In genomic region chr9:137087409-137087925, GRCh38 we compare ENCODE assay signal across 8 cellular contexts. TPM values are rescaled to one million over a fixed set of nuclear protein-coding genes. Genes with fewer than 3 reads are reported as not detected.
DNase-seq lines count a peak whose midpoint lies in the region; ATAC-seq, FAIRE-seq and TF ChIP-seq lines count a peak whose summit lies in the region.

No MANE protein-coding gene starts in this region.

- H3K27ac ChIP-seq in gastrocnemius medialis: peak overlapping the region; percentile 91 to 96 (median 92)

- DNase-seq in activated T-cell treated with anti-CD3 and anti-CD28 coated beads, Interleukin-2, amount 50 U/mL, for 24 hours: no peak
- DNase-seq in activated T-cell treated with anti-CD3 and anti-CD28 coated beads, Interleukin-2, amount 50 U/mL, for 1 hour: no peak
- DNase-seq in T-helper 17 cell (no peak), fibroblast of pulmonary artery (ENCODE audit: low read depth) (no peak), gastrocnemius medialis (no peak), RCC 7860 (ENCODE audit: low spot score) (no peak), NCI-H446 treated with DMSO at 0.1 percent for 48 hours (lab: John Stamatoyannopoulos, UW) (no peak)

- H3K27me3 ChIP-seq in gastrocnemius medialis: no peaks in the 10 kb centered on the region

- H3K9me3 ChIP-seq in T-helper 17 cell (ENCODE audit: control insufficient read depth, low read length, poor library complexity, severe bottlenecking) (no peaks in the 10 kb centered on the region), gastrocnemius medialis (no peaks in the 10 kb centered on the region)

- peak overlapping the region; percentile 92 for H3K27ac Mint-ChIP-seq in activated T-cell treated with anti-CD3 and anti-CD28 coated beads, Interleukin-2, amount 50 U/mL, for 24 hours
- peak overlapping the region; percentile 94 for H3K27ac Mint-ChIP-seq in T-helper 17 cell

- H3K4me3 Mint-ChIP-seq in activated T-cell treated with anti-CD3 and anti-CD28 coated beads, Interleukin-2, amount 50 U/mL, for 24 hours: peak overlapping the region; percentile 87
- H3K4me3 Mint-ChIP-seq in T-helper 17 cell: peak overlapping the region; percentile 87

- H3K4me3 ChIP-seq in fibroblast of pulmonary artery (replicated peaks; ENCODE audit: low read depth, low read length) (peak overlapping the region; percentile 76), gastrocnemius medialis (peak overlapping the region; percentile 67 to 92 (median 78))

- no peak for TF ChIP-seq POLR2A in gastrocnemius medialis (IDR thresholded peaks at IDR 0.05)

- H3K4me1 Mint-ChIP-seq in activated T-cell treated with anti-CD3 and anti-CD28 coated beads, Interleukin-2, amount 50 U/mL, for 24 hours (ENCODE audit: low read depth): peaks cover 44% of the 10 kb centered on the region
- H3K4me1 Mint-ChIP-seq in T-helper 17 cell: peaks cover 24% of the 10 kb centered on the region

- H3K4me1 ChIP-seq in gastrocnemius medialis: peaks cover 18 to 21% of the 10 kb centered on the region in 2 donors

- no peak for TF ChIP-seq CTCF in fibroblast of pulmonary artery (IDR thresholded peaks at IDR 0.05; ENCODE audit: low read length, missing control alignments)
- no peak for TF ChIP-seq CTCF in gastrocnemius medialis (IDR thresholded peaks at IDR 0.05 in 4 of 5, conservative IDR thresholded peaks at IDR 0.05 in 1 of 5)

- H3K36me3 ChIP-seq in gastrocnemius medialis: peaks cover 0 to 12% of the 10 kb centered on the region in 2 donors

- no peak for FAIRE-seq in RCC 7860 (lab: Jason Lieb, UNC)

- H3K36me3 Mint-ChIP-seq in activated T-cell treated with anti-CD3 and anti-CD28 coated beads, Interleukin-2, amount 50 U/mL, for 24 hours (ENCODE audit: low read depth): peaks cover 58% of the 10 kb centered on the region
- no peaks in the 10 kb centered on the region for H3K36me3 Mint-ChIP-seq in T-helper 17 cell (ENCODE audit: low read depth)

- H3K9me3 Mint-ChIP-seq in activated T-cell treated with anti-CD3 and anti-CD28 coated beads, Interleukin-2, amount 50 U/mL, for 24 hours: no peaks in the 10 kb centered on the region

- no peaks in the 10 kb centered on the region for H3K27me3 Mint-ChIP-seq in activated T-cell treated with anti-CD3 and anti-CD28 coated beads, Interleukin-2, amount 50 U/mL, for 24 hours
- H3K27me3 Mint-ChIP-seq in T-helper 17 cell: no peaks in the 10 kb centered on the region

- ATAC-seq in T-helper 17 cell: no peak
- no peak for ATAC-seq in gastrocnemius medialis
- ATAC-seq in GM21737 (IDR thresholded peaks at IDR 0.05; ENCODE audit: unreplicated experiment): no peak

- intact Hi-C loops in gastrocnemius medialis (cut with DNase I; ENCODE audit: low total_unique reads): loop anchor here (2.0 to 5.0 kb wide), 3 partner anchors 27 to 605 kb away; partner anchors contain the start of genes DPP7, SEC16A and TRAF2

- in situ Hi-C loops in gastrocnemius medialis (cut with MboI; ENCODE audit: low sequenced_read_pairs in 4 of 4): no loop called here

RNA-seq across cellular contexts. Expression of gene MAN1B1, which starts 0.7 kb away (rescaled TPM):
- total RNA-seq in T-helper 17 cell (10 to 100 TPM; 62.0 to 62.3 TPM), gastrocnemius medialis (10 to 100 TPM; 15.9 to 31.9 (median 21.1) TPM)

RNA-seq across cellular contexts. Expression of gene UAP1L1, which starts 10.2 kb away (rescaled TPM):
- 10 to 100 TPM in 1 of 2 donors, 1 to 10 TPM in 1; 9.3 to 10.2 TPM for total RNA-seq in T-helper 17 cell
- total RNA-seq in gastrocnemius medialis: 1 to 10 TPM in 2 of 4 donors, under 1 TPM in 2; 0.49 to 2.5 (median 1.5) TPM

RNA-seq across cellular contexts. Expression of gene SAPCD2, which starts 17.1 kb away (rescaled TPM):
- total RNA-seq in T-helper 17 cell: under 1 TPM; 0.27 to 0.39 TPM
- under 1 TPM in 3 of 4 donors, not detected in 1; 0.16 to 0.24 (median 0.17) TPM for total RNA-seq in gastrocnemius medialis

RNA-seq across cellular contexts. Expression of gene DPP7, which starts 27.1 kb away (rescaled TPM):
- total RNA-seq in T-helper 17 cell: 100 to 1,000 TPM; 270 to 311 TPM
- total RNA-seq in gastrocnemius medialis: 10 to 100 TPM; 36.9 to 63.1 (median 55.9) TPM

RNA-seq across cellular contexts. Expression of gene ENTPD2, which starts 33.6 kb away (rescaled TPM):
- under 1 TPM in 1 of 2 donors, not detected in 1; 0.20 TPM for total RNA-seq in T-helper 17 cell
- total RNA-seq in gastrocnemius medialis: under 1 TPM in 2 of 4 donors, not detected in 2; 0.22 to 0.55 TPM
